22 cellular contexts compared by ENCODE assay signal in the genomic region with DNA sequence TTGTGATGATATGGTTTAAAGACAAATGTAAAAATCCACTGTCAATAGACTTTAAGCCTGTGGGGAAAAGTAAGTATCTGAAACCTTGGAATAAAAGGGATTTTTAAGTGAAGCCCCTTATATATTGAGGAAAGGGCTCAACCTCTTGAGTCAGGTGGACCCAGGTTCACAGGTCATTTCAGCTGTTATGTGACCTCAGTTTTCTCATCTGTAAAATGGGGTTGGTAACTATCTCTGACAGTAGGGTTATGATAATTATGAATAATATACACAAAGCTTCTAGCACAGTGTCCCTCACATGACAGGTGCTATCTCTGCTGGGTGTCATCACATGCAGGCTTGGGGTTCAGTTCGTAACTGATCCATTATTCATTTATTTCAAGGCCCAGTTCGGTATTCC.
"Had no signal": no experiment of that assay in that cellular context is flagged by ENCODE, and none has a peak within 500 bp of the region (broad histone marks: within the 10 kb centered on the region; RNA-seq: fewer than 3 reads in every experiment).

No MANE protein-coding gene starts in this region.

- H3K9me3 Mint-ChIP-seq: endodermal cell; nephron progenitor cell; stimulated activated naive B cell treated with anti-CD40 and anti-IgM and Interleukin-4, amounts not matched to agents 10 μg/mL and 1 μg/mL and 100 μg/mL, for 72 hours had no signal

- FAIRE-seq: colon, keratinocyte had no signal

- H3K27ac Mint-ChIP-seq: endodermal cell; nephron progenitor cell; stimulated activated naive B cell treated with anti-CD40 and anti-IgM and Interleukin-4, amounts not matched to agents 10 μg/mL and 1 μg/mL and 100 μg/mL, for 72 hours had no signal

- H3K4me3 Mint-ChIP-seq: endodermal cell; nephron progenitor cell; stimulated activated naive B cell treated with anti-CD40 and anti-IgM and Interleukin-4, amounts not matched to agents 10 μg/mL and 1 μg/mL and 100 μg/mL, for 72 hours had no signal

- H3K27ac ChIP-seq: dorsolateral prefrontal cortex, epithelial cell of prostate, gastrocnemius medialis, lower lobe of right lung, psoas muscle, skin epidermis, spleen, thyroid gland had no signal

- H3K4me3 ChIP-seq: dorsolateral prefrontal cortex, gastrocnemius medialis, lower lobe of right lung, psoas muscle, skin epidermis, spleen, stomach, thyroid gland had no signal

- DNase-seq: dorsolateral prefrontal cortex; effector CD4-positive, alpha-beta T cell; endodermal cell; foreskin fibroblast; gastrocnemius medialis; head of caudate nucleus; left ventricle myocardium superior; lower lobe of right lung; nephron progenitor cell; nucleus accumbens; psoas muscle; right cardiac atrium; spleen; stimulated activated naive B cell treated with anti-CD40 and anti-IgM and Interleukin-4, amounts not matched to agents 10 μg/mL and 1 μg/mL and 100 μg/mL, for 72 hours; stomach; thyroid gland; trophoblast cell had no signal

- H3K27me3 Mint-ChIP-seq: stimulated activated naive B cell treated with anti-CD40 and anti-IgM and Interleukin-4, amounts not matched to agents 10 μg/mL and 1 μg/mL and 100 μg/mL, for 72 hours had no signal

- H3K27me3 ChIP-seq: dorsolateral prefrontal cortex, gastrocnemius medialis, spleen, stomach, thyroid gland had no signal

- H3K9me3 ChIP-seq: gastrocnemius medialis, lower lobe of right lung, psoas muscle, spleen, stomach, thyroid gland had no signal

- ATAC-seq: esophagus mucosa; gastrocnemius medialis; left ventricle myocardium superior; lower lobe of right lung; psoas muscle; right cardiac atrium; stimulated activated naive B cell treated with anti-CD40 and anti-IgM and Interleukin-4, amounts not matched to agents 10 μg/mL and 1 μg/mL and 100 μg/mL, for 72 hours had no signal
